ENCODE assay signal across 8 cellular contexts in genomic region chr15:42272768-42273098, GRCh38. TPM values are rescaled to one million over a fixed set of nuclear protein-coding genes. Genes with fewer than 3 reads are reported as not detected.
A peak's percentile ranks its signal among the peaks of the same experiment; 100 is the strongest.
DNase-seq lines count a peak whose midpoint lies in the region; ATAC-seq lines count a peak whose summit lies in the region.

No MANE protein-coding gene starts in this region.

- peak overlapping the region; percentile 99 for H3K27ac Mint-ChIP-seq in T-helper 1 cell treated with Interleukin-12 subunit alpha and Interleukin-12 subunit beta and Interleukin-4 antibody, amounts not matched to agents 30 μg/mL and 1 μg/mL, for 36 hours
- H3K27ac Mint-ChIP-seq in activated naive CD8-positive, alpha-beta T cell = peak overlapping the region; percentile 100
- peak overlapping the region; percentile 92 to 100 (median 98) for H3K27ac Mint-ChIP-seq in immature natural killer cell

- H3K4me1 Mint-ChIP-seq in T-helper 1 cell treated with Interleukin-12 subunit alpha and Interleukin-12 subunit beta and Interleukin-4 antibody, amounts not matched to agents 30 μg/mL and 1 μg/mL, for 36 hours (ENCODE audit: low read depth) = peaks cover 48% of the 10 kb centered on the region
- peaks cover 61% of the 10 kb centered on the region for H3K4me1 Mint-ChIP-seq in activated naive CD8-positive, alpha-beta T cell (ENCODE audit: low read depth)
- peaks cover 51 to 69% of the 10 kb centered on the region in 2 donors for H3K4me1 Mint-ChIP-seq in immature natural killer cell

- no peaks in the 10 kb centered on the region for H3K9me3 Mint-ChIP-seq in T-helper 1 cell treated with Interleukin-12 subunit alpha and Interleukin-12 subunit beta and Interleukin-4 antibody, amounts not matched to agents 30 μg/mL and 1 μg/mL, for 36 hours
- H3K9me3 Mint-ChIP-seq in activated naive CD8-positive, alpha-beta T cell (ENCODE audit: low read depth) = no peaks in the 10 kb centered on the region
- no peaks in the 10 kb centered on the region for H3K9me3 Mint-ChIP-seq in immature natural killer cell

- H3K36me3 Mint-ChIP-seq in T-helper 1 cell treated with Interleukin-12 subunit alpha and Interleukin-12 subunit beta and Interleukin-4 antibody, amounts not matched to agents 30 μg/mL and 1 μg/mL, for 36 hours (ENCODE audit: low read depth) = peaks cover 19% of the 10 kb centered on the region
- peaks cover 12% of the 10 kb centered on the region for H3K36me3 Mint-ChIP-seq in activated naive CD8-positive, alpha-beta T cell
- no peaks in the 10 kb centered on the region for H3K36me3 Mint-ChIP-seq in immature natural killer cell

- peak overlapping the region; percentile 99 for H3K27ac ChIP-seq in substantia nigra (ENCODE audit: low read depth, low read length, poor library complexity, severe bottlenecking)

- H3K4me3 Mint-ChIP-seq in T-helper 1 cell treated with Interleukin-12 subunit alpha and Interleukin-12 subunit beta and Interleukin-4 antibody, amounts not matched to agents 30 μg/mL and 1 μg/mL, for 36 hours = peak overlapping the region; percentile 99
- peak overlapping the region; percentile 99 for H3K4me3 Mint-ChIP-seq in activated naive CD8-positive, alpha-beta T cell
- H3K4me3 Mint-ChIP-seq in immature natural killer cell = peak overlapping the region; percentile 88 to 100 (median 99)

- no peaks in the 10 kb centered on the region for H3K27me3 Mint-ChIP-seq in T-helper 1 cell treated with Interleukin-12 subunit alpha and Interleukin-12 subunit beta and Interleukin-4 antibody, amounts not matched to agents 30 μg/mL and 1 μg/mL, for 36 hours (ENCODE audit: low read depth)
- no peaks in the 10 kb centered on the region for H3K27me3 Mint-ChIP-seq in activated naive CD8-positive, alpha-beta T cell
- H3K27me3 Mint-ChIP-seq in immature natural killer cell (ENCODE audit: low read depth in 3 of 3) = peaks cover 10 to 11% (median 11%) of the 10 kb centered on the region in 3 donors

- no peak for DNase-seq in T-helper 1 cell
- peak in 1 of 3 donors; percentile 1 for DNase-seq in immature natural killer cell
- no peak for DNase-seq in substantia nigra (lab: John Stamatoyannopoulos, UW)
- no peak for DNase-seq in NCI-H510A (lab: John Stamatoyannopoulos, UW)
- DNase-seq in NCI-H1930 (lab: John Stamatoyannopoulos, UW) = no peak

- ATAC-seq in HG03469 (IDR thresholded peaks at IDR 0.05; ENCODE audit: unreplicated experiment) = no peak

RNA-seq across cellular contexts. Expression of gene GANC, which starts 0.3 kb away (rescaled TPM):
- 10 to 100 TPM in 1 of 3 donors, 1 to 10 TPM in 2; 4.0 to 13.0 (median 9.6) TPM for polyA plus RNA-seq in immature natural killer cell

RNA-seq across cellular contexts. Expression of gene TMEM87A, which starts 0.5 kb away (rescaled TPM):
- 10 to 100 TPM; 55.5 to 93.8 (median 63.4) TPM for polyA plus RNA-seq in immature natural killer cell
